ENCODE assay signal across 1 cellular context in the genomic region with DNA sequence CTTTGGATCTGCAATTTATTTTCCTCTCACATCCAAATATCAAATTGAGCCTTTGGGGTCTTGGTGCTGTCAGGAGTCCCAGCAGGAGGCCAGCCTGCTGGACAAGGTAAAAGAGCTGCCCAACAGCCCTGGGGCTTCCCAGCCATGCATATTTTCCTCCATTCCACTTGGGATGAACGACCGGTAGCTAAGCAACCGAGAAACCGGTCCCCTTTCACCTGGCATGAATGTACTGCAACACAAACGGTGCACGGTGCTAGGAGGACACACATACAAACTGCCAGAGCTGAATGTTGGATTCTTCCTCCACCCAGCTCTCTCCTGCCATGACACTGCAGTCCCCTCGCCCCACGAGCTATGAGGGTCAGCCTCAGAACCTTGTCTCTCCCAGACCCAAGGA.
TF ChIP-seq lines count a peak whose summit lies in the region.

No MANE protein-coding gene starts in this region.

TF ChIP-seq in WTC11, 78 proteins besides CTCF, POLR2A, EP300 and RAD21 (continued from another document):
- TF ChIP-seq ZNF416 (CRISPR knock-in tag; IDR thresholded peaks at IDR 0.05) = no peak
- TF ChIP-seq ZNF317 (CRISPR knock-in tag; IDR thresholded peaks at IDR 0.05; ENCODE audit: borderline replicate concordance, low read depth) = no peak
- TF ChIP-seq IRF2 (CRISPR knock-in tag; IDR thresholded peaks at IDR 0.05; ENCODE audit: borderline replicate concordance, low read depth) = no peak
- no peak for TF ChIP-seq ETV6 (CRISPR knock-in tag; IDR thresholded peaks at IDR 0.05)
